ENCODE assay signal across 8 cellular contexts in the genomic region with DNA sequence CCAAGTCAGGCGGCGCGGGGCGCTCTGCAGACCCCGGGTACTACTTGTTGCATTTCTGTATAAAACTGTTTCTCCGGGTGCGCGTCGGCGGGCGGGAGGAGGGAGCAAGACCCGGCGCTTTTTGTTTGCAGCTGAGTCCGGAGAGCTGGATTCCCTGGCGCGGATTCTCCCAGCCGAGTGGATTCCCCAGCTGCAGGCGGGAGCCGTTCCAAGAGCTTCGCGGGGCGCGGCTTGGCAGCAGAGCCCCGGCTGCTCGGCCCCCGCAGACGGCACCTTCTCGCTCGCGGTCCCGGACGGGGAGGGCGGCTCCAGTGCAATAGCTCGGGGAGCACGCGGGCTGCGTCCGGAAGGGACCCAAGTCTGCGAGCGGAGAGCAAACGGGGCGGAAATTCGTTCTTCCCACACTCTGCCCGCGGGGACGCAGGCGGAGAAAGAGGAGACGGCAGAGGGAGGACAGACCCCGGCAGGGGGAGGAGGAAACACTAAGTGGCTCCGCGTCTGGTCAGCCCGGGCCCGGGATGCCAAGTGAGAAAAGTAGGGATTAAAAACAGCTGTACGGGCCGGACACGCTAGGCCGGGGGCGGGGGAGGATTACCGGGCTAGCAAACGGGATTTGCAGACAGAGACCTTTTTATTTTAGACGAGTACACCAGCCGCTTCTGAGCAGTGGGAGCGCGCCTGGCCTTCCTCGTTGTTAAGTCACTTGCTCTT. TPM values are rescaled to one million over a fixed set of nuclear protein-coding genes. Genes with fewer than 3 reads are reported as not detected.
DNase-seq lines count a peak whose midpoint lies in the region; ATAC-seq and TF ChIP-seq lines count a peak whose summit lies in the region.

A gene with protein sequence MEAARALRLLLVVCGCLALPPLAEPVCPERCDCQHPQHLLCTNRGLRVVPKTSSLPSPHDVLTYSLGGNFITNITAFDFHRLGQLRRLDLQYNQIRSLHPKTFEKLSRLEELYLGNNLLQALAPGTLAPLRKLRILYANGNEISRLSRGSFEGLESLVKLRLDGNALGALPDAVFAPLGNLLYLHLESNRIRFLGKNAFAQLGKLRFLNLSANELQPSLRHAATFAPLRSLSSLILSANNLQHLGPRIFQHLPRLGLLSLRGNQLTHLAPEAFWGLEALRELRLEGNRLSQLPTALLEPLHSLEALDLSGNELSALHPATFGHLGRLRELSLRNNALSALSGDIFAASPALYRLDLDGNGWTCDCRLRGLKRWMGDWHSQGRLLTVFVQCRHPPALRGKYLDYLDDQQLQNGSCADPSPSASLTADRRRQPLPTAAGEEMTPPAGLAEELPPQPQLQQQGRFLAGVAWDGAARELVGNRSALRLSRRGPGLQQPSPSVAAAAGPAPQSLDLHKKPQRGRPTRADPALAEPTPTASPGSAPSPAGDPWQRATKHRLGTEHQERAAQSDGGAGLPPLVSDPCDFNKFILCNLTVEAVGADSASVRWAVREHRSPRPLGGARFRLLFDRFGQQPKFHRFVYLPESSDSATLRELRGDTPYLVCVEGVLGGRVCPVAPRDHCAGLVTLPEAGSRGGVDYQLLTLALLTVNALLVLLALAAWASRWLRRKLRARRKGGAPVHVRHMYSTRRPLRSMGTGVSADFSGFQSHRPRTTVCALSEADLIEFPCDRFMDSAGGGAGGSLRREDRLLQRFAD (minus strand): TSS at position 96 of the 711 bp plus-strand sequence. CDS start 284 bp downstream, outside the sequence.

- peaks cover 20% of the 10 kb centered on the region for H3K4me1 ChIP-seq in neural progenitor cell

- DNase-seq in activated T-cell treated with anti-CD3 and anti-CD28 coated beads, Interleukin-2, amount 50 U/mL, for 72 hours, result peak in 1 of 2 donors; percentile 11
- no peak for DNase-seq in activated T-cell treated with anti-CD3 and anti-CD28 coated beads, Interleukin-2, amount 50 U/mL, for 1 hour
- peak; percentile 40 for DNase-seq in activated naive CD8-positive, alpha-beta T cell treated with anti-CD3 and anti-CD28 coated beads, Interleukin-2, amount 10 ng/mL, durations not matched to agents 7 days and 5 days
- DNase-seq in Right ventricle myocardium superior (peak; percentile 91), neural progenitor cell (ENCODE audit: low spot score) (peak; percentile 93), HUDEP-2 (lab: John Stamatoyannopoulos, UW; ENCODE audit: unreplicated experiment in 76 of 76) (no peak)
- no peak for DNase-seq in stimulated activated CD4-positive, alpha-beta T cell treated with anti-CD3 and anti-CD28 coated beads, Interleukin-12 subunit alpha, Interleukin-12 subunit beta, amount 100 ng/mL, for 4 hours

- ATAC-seq in activated T-cell treated with anti-CD3 and anti-CD28 coated beads, Interleukin-2, amount 50 U/mL, for 72 hours (replicated peaks in 1 of 2), result no peak
- ATAC-seq in activated naive CD8-positive, alpha-beta T cell treated with anti-CD3 and anti-CD28 coated beads, Interleukin-2, amount 10 ng/mL, durations not matched to agents 7 days and 5 days (ENCODE audit: low read depth), result no peak
- peak; percentile 65 for ATAC-seq in Right ventricle myocardium superior (ENCODE audit: poor library complexity)
- ATAC-seq in GM19023 (IDR thresholded peaks at IDR 0.05; ENCODE audit: unreplicated experiment), result no peak

- H3K9me3 ChIP-seq in neural progenitor cell (ENCODE audit: low read depth), result no peaks in the 10 kb centered on the region

- peak within 1 kb of the TSS; percentile 42 for H3K27ac Mint-ChIP-seq in activated T-cell treated with anti-CD3 and anti-CD28 coated beads, Interleukin-2, amount 50 U/mL, for 72 hours
- peak within 1 kb of the TSS; percentile 36 for H3K27ac Mint-ChIP-seq in activated naive CD8-positive, alpha-beta T cell treated with anti-CD3 and anti-CD28 coated beads, Interleukin-2, amount 10 ng/mL, durations not matched to agents 7 days and 5 days
- H3K27ac Mint-ChIP-seq in neural progenitor cell, result peak within 1 kb of the TSS; percentile 95

- H3K4me3 Mint-ChIP-seq in activated T-cell treated with anti-CD3 and anti-CD28 coated beads, Interleukin-2, amount 50 U/mL, for 72 hours, result peak within 1 kb of the TSS; percentile 62 to 70
- H3K4me3 Mint-ChIP-seq in activated naive CD8-positive, alpha-beta T cell treated with anti-CD3 and anti-CD28 coated beads, Interleukin-2, amount 10 ng/mL, durations not matched to agents 7 days and 5 days, result peak within 1 kb of the TSS; percentile 40
- H3K4me3 Mint-ChIP-seq in neural progenitor cell, result peak within 1 kb of the TSS; percentile 87

- H3K27me3 ChIP-seq in neural progenitor cell, result peaks cover 47% of the 10 kb centered on the region

- POLR2A ChIA-PET in activated naive CD8-positive, alpha-beta T cell treated with anti-CD3 and anti-CD28 coated beads, Interleukin-2, amount 10 ng/mL, durations not matched to agents 7 days and 5 days (lab: Charles Lee), result no interaction called here

- H3K4me1 Mint-ChIP-seq in activated T-cell treated with anti-CD3 and anti-CD28 coated beads, Interleukin-2, amount 50 U/mL, for 72 hours (ENCODE audit: low read depth), result peaks cover 5% of the 10 kb centered on the region
- H3K4me1 Mint-ChIP-seq in activated naive CD8-positive, alpha-beta T cell treated with anti-CD3 and anti-CD28 coated beads, Interleukin-2, amount 10 ng/mL, durations not matched to agents 7 days and 5 days, result peaks cover 6% of the 10 kb centered on the region
- H3K4me1 Mint-ChIP-seq in neural progenitor cell, result peaks cover 55% of the 10 kb centered on the region

- H2AFZ ChIP-seq in neural progenitor cell (replicated peaks), result peak within 1 kb of the TSS; percentile 98

- no peaks in the 10 kb centered on the region for H3K9me3 Mint-ChIP-seq in activated T-cell treated with anti-CD3 and anti-CD28 coated beads, Interleukin-2, amount 50 U/mL, for 72 hours
- no peaks in the 10 kb centered on the region for H3K9me3 Mint-ChIP-seq in activated naive CD8-positive, alpha-beta T cell treated with anti-CD3 and anti-CD28 coated beads, Interleukin-2, amount 10 ng/mL, durations not matched to agents 7 days and 5 days
- H3K9me3 Mint-ChIP-seq in neural progenitor cell, result no peaks in the 10 kb centered on the region

- peak within 1 kb of the TSS; percentile 64 for H3K4me3 ChIP-seq in neural progenitor cell

- peaks cover 66% of the 10 kb centered on the region for H3K27me3 Mint-ChIP-seq in activated T-cell treated with anti-CD3 and anti-CD28 coated beads, Interleukin-2, amount 50 U/mL, for 72 hours (ENCODE audit: low read depth)
- peaks cover 55% of the 10 kb centered on the region for H3K27me3 Mint-ChIP-seq in activated naive CD8-positive, alpha-beta T cell treated with anti-CD3 and anti-CD28 coated beads, Interleukin-2, amount 10 ng/mL, durations not matched to agents 7 days and 5 days
- peaks cover 8% of the 10 kb centered on the region for H3K27me3 Mint-ChIP-seq in neural progenitor cell (ENCODE audit: insufficient read depth, low read depth)

- H3F3A ChIP-seq in neural progenitor cell (ENCODE audit: low read depth), result peaks cover 30% of the 10 kb centered on the region

- peak within 1 kb of the TSS; percentile 78 for H3K27ac ChIP-seq in neural progenitor cell

- peaks cover 5% of the 10 kb centered on the region for H4K20me1 ChIP-seq in neural progenitor cell (ENCODE audit: low read depth)

- intact Hi-C loops in Right ventricle myocardium superior (cut with DNase I), result loop anchor here (5.0 to 10.0 kb wide), 2 partner anchors 36 to 146 kb away; no protein-coding TSS in a partner anchor

- no peaks in the 10 kb centered on the region for H3K36me3 Mint-ChIP-seq in activated T-cell treated with anti-CD3 and anti-CD28 coated beads, Interleukin-2, amount 50 U/mL, for 72 hours (ENCODE audit: insufficient read depth in 2 of 2)
- peaks cover 2% of the 10 kb centered on the region for H3K36me3 Mint-ChIP-seq in activated naive CD8-positive, alpha-beta T cell treated with anti-CD3 and anti-CD28 coated beads, Interleukin-2, amount 10 ng/mL, durations not matched to agents 7 days and 5 days
- H3K36me3 Mint-ChIP-seq in neural progenitor cell, result peaks cover 8% of the 10 kb centered on the region

- no peaks in the 10 kb centered on the region for H3K79me2 ChIP-seq in neural progenitor cell (ENCODE audit: low read depth)

- H3K36me3 ChIP-seq in neural progenitor cell, result no peaks in the 10 kb centered on the region

- TF ChIP-seq CTCF in neural progenitor cell (IDR thresholded peaks at IDR 0.05), result no peak

- no peak within 1 kb of the TSS for H3K9ac ChIP-seq in neural progenitor cell

- peak within 1 kb of the TSS; percentile 93 for H3K4me2 ChIP-seq in neural progenitor cell

RNA-seq across cellular contexts. Expression of the gene that starts here (rescaled TPM):
- not detected for total RNA-seq in activated T-cell treated with anti-CD3 and anti-CD28 coated beads, Interleukin-2, amount 50 U/mL, for 72 hours
- not detected for total RNA-seq in activated naive CD8-positive, alpha-beta T cell treated with anti-CD3 and anti-CD28 coated beads, Interleukin-2, amount 10 ng/mL, durations not matched to agents 7 days and 5 days
- 2.3 TPM for total RNA-seq in Right ventricle myocardium superior
- 8.5 and 14.3 TPM in 2 replicates for total RNA-seq in neural progenitor cell (ENCODE audit: low replicate concordance)

Comparison
In these comparisons a context has a peak if more than half of its experiments do, and no peak if none do; other contexts are left out.
1. Peak in DNase-seq in activated naive CD8-positive, alpha-beta T cell treated with anti-CD3 and anti-CD28 coated beads, Interleukin-2, amount 10 ng/mL, durations not matched to agents 7 days and 5 days; RNA of the gene not detected or under 1 TPM.
2. DNase-seq: peak in Right ventricle myocardium superior (single experiment) and neural progenitor cell (single experiment); none in activated T-cell treated with anti-CD3 and anti-CD28 coated beads, Interleukin-2, amount 50 U/mL, for 1 hour (single experiment), HUDEP-2 (0 of 76) and stimulated activated CD4-positive, alpha-beta T cell treated with anti-CD3 and anti-CD28 coated beads, Interleukin-12 subunit alpha, Interleukin-12 subunit beta, amount 100 ng/mL, for 4 hours (single experiment).
3. H3K27ac Mint-ChIP-seq: peak in every context shown above with its lines; median percentile 95 in neural progenitor cell; 42 in activated T-cell treated with anti-CD3 and anti-CD28 coated beads, Interleukin-2, amount 50 U/mL, for 72 hours; 36 in activated naive CD8-positive, alpha-beta T cell treated with anti-CD3 and anti-CD28 coated beads, Interleukin-2, amount 10 ng/mL, durations not matched to agents 7 days and 5 days.
4. Peak in every context shown above with its lines, with median percentiles within 50 percentile points of each other: H3K4me3 Mint-ChIP-seq.